12 cellular contexts compared by ENCODE assay signal in the genomic region with DNA sequence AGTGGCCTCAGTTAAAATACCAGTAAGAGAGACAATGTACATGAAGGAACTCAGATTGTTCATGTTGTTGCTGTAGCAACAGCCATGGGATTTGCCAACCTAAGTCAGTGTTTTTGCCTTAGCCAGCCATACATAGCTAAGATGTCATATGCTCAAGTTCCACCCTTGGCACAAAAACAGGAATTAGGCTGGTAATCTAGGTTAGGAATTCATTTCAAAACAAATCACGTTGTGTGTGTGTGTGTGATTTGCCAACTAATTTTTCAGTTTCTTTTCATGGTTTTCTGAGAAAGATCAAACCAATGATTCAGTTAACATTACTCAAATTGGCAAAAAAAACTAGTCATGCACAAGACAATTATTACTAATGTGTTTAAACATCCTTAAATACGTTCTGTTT.
DNase-seq lines count a peak whose midpoint lies in the region; ATAC-seq and TF ChIP-seq lines count a peak whose summit lies in the region.
"Had no signal": no experiment of that assay in that cellular context is flagged by ENCODE, and none has a peak within 500 bp of the region (broad histone marks: within the 10 kb centered on the region; RNA-seq: fewer than 3 reads in every experiment).

No MANE protein-coding gene starts in this region.

- TF ChIP-seq POLR2A in GM18505 (IDR thresholded peaks at IDR 0.05; ENCODE audit: borderline replicate concordance, extremely low read depth, insufficient read depth, insufficient read length): no peak

- no peaks in the 10 kb centered on the region for H3K9me3 Mint-ChIP-seq in stimulated activated effector memory CD8-positive, alpha-beta T cell treated with anti-CD3 and anti-CD28 coated beads, Interleukin-12 subunit alpha, Interleukin-12 subunit beta, amount 100 ng/mL, for 72 hours
- H3K9me3 Mint-ChIP-seq in progenitor cell of endocrine pancreas (ENCODE audit: low read depth): no peaks in the 10 kb centered on the region
- H3K9me3 Mint-ChIP-seq: activated naive CD8-positive, alpha-beta T cell treated with anti-CD3 and anti-CD28 coated beads, Interleukin-2, amount 10 ng/mL, durations not matched to agents 7 days and 5 days had no signal

- H3K9me2 ChIP-seq in PC-3 (replicated peaks; ENCODE audit: low read length) (no peaks in the 10 kb centered on the region), hepatocyte (replicated peaks; ENCODE audit: insufficient read depth) (no peaks in the 10 kb centered on the region)

- H3K4me3 Mint-ChIP-seq in stimulated activated effector memory CD8-positive, alpha-beta T cell treated with anti-CD3 and anti-CD28 coated beads, Interleukin-12 subunit alpha, Interleukin-12 subunit beta, amount 100 ng/mL, for 72 hours: no peak overlapping the region
- no peak overlapping the region for H3K4me3 Mint-ChIP-seq in progenitor cell of endocrine pancreas (ENCODE audit: low read depth)
- H3K4me3 Mint-ChIP-seq: activated naive CD8-positive, alpha-beta T cell treated with anti-CD3 and anti-CD28 coated beads, Interleukin-2, amount 10 ng/mL, durations not matched to agents 7 days and 5 days had no signal

- H2AFZ ChIP-seq in PC-3 (ENCODE audit: low read length): no peak overlapping the region
- H2AFZ ChIP-seq in hepatocyte: no peak overlapping the region

- H3K4me1 Mint-ChIP-seq in stimulated activated effector memory CD8-positive, alpha-beta T cell treated with anti-CD3 and anti-CD28 coated beads, Interleukin-12 subunit alpha, Interleukin-12 subunit beta, amount 100 ng/mL, for 72 hours: no peaks in the 10 kb centered on the region
- peaks cover 1% of the 10 kb centered on the region for H3K4me1 Mint-ChIP-seq in progenitor cell of endocrine pancreas (ENCODE audit: low read depth)
- H3K4me1 Mint-ChIP-seq: activated naive CD8-positive, alpha-beta T cell treated with anti-CD3 and anti-CD28 coated beads, Interleukin-2, amount 10 ng/mL, durations not matched to agents 7 days and 5 days had no signal

- H3K4me1 ChIP-seq in PC-3 (ENCODE audit: insufficient read depth, low read length) (0 out of 2 replicates have a peak, but pooled peaks cover 3% of the 10 kb centered on the region), hepatocyte (ENCODE audit: insufficient read depth) (no peaks in the 10 kb centered on the region)

- H4K20me1 ChIP-seq in PC-3 (ENCODE audit: low read length) (no peaks in the 10 kb centered on the region), hepatocyte (ENCODE audit: insufficient read depth, poor library complexity, severe bottlenecking) (no peaks in the 10 kb centered on the region)

- POLR2A ChIA-PET in PC-3 (lab: Charles Lee; ENCODE audit: unreplicated experiment): no interaction called here

- H3K27ac ChIP-seq in PC-3 (ENCODE audit: low read length) (no peak overlapping the region), hepatocyte (no peak overlapping the region)

- H3K36me3 ChIP-seq in PC-3 (ENCODE audit: low read depth, low read length) (no peaks in the 10 kb centered on the region), hepatocyte (replicated peaks; ENCODE audit: insufficient read depth, low read depth) (no peaks in the 10 kb centered on the region)

- WGBS in hepatocyte (ENCODE audit: low lambda C conversion rate, missing lambda C conversion rate): 68% methylated on average over 2 of the region's 2 CpGs

- H3K4me2 ChIP-seq in PC-3 (ENCODE audit: low read length) (no peak overlapping the region), hepatocyte (no peak overlapping the region)

- no peaks in the 10 kb centered on the region for H3K9me3 ChIP-seq in PC-3 (ENCODE audit: low read length)
- H3K9me3 ChIP-seq in hepatocyte (ENCODE audit: low read depth): no peaks in the 10 kb centered on the region

- DNase-seq in NCI-H82 (lab: John Stamatoyannopoulos, UW) (peak; percentile 10), NCI-H82 treated with DMSO at 0.1 percent for 48 hours (lab: John Stamatoyannopoulos, UW; ENCODE audit: unreplicated experiment) (no peak), PC-3 (peak; percentile 23), fibroblast of gingiva (ENCODE audit: low read depth) (peak; percentile 99), progenitor cell of endocrine pancreas (ENCODE audit: low spot score, unreplicated experiment) (no peak), hepatocyte (ENCODE audit: low spot score) (no peak)
- DNase-seq in stimulated activated effector memory CD8-positive, alpha-beta T cell treated with anti-CD3 and anti-CD28 coated beads, Interleukin-12 subunit alpha, Interleukin-12 subunit beta, amount 100 ng/mL, for 72 hours (ENCODE audit: low spot score in 2 of 2): no peak
- DNase-seq: activated CD8-positive, alpha-beta memory T cell treated with anti-CD3 and anti-CD28 coated beads for 24 hours; activated naive CD8-positive, alpha-beta T cell treated with anti-CD3 and anti-CD28 coated beads, Interleukin-2, amount 10 ng/mL, durations not matched to agents 7 days and 5 days; NCI-H1694 treated with DMSO at 0.1 percent for 48 hours; trophoblast cell had no signal

- H3K27me3 ChIP-seq in PC-3 (ENCODE audit: low read length) (no peaks in the 10 kb centered on the region), hepatocyte (no peaks in the 10 kb centered on the region)

- CTCF ChIA-PET in PC-3 (lab: Charles Lee): no interaction called here

- ATAC-seq in PC-3 (no peak), GM18505 (IDR thresholded peaks at IDR 0.05; ENCODE audit: unreplicated experiment) (no peak)
- peak; percentile 84 for ATAC-seq in stimulated activated effector memory CD8-positive, alpha-beta T cell treated with anti-CD3 and anti-CD28 coated beads, Interleukin-12 subunit alpha, Interleukin-12 subunit beta, amount 100 ng/mL, for 72 hours

- no peaks in the 10 kb centered on the region for H3K79me2 ChIP-seq in PC-3 (ENCODE audit: low read length)
- no peaks in the 10 kb centered on the region for H3K79me2 ChIP-seq in hepatocyte

- H3K4me3 ChIP-seq in PC-3 (ENCODE audit: low read length) (no peak overlapping the region), hepatocyte (no peak overlapping the region)

- H3K27me3 Mint-ChIP-seq in progenitor cell of endocrine pancreas: no peaks in the 10 kb centered on the region

- intact Hi-C loops in PC-3 (cut with micrococcal nuclease): no loop called here

- no peak overlapping the region for H3K9ac ChIP-seq in PC-3 (ENCODE audit: low read length)

- no TSS peak for BruUV-seq in PC-3 (replicated peaks; lab: Mats Ljungman, UMichigan)

- no peaks in the 10 kb centered on the region for H3K36me3 Mint-ChIP-seq in stimulated activated effector memory CD8-positive, alpha-beta T cell treated with anti-CD3 and anti-CD28 coated beads, Interleukin-12 subunit alpha, Interleukin-12 subunit beta, amount 100 ng/mL, for 72 hours
- no peaks in the 10 kb centered on the region for H3K36me3 Mint-ChIP-seq in progenitor cell of endocrine pancreas (ENCODE audit: insufficient read depth)
- H3K36me3 Mint-ChIP-seq: activated naive CD8-positive, alpha-beta T cell treated with anti-CD3 and anti-CD28 coated beads, Interleukin-2, amount 10 ng/mL, durations not matched to agents 7 days and 5 days had no signal

- TF ChIP-seq CTCF in PC-3 (conservative IDR thresholded peaks at IDR 0.05; ENCODE audit: low read depth, low read length): no peak
- no peak for TF ChIP-seq CTCF in progenitor cell of endocrine pancreas (IDR thresholded peaks at IDR 0.05; ENCODE audit: unreplicated experiment)
- TF ChIP-seq CTCF in hepatocyte (IDR thresholded peaks at IDR 0.05; ENCODE audit: poor library complexity): no peak

- H3F3A ChIP-seq in PC-3 (ENCODE audit: low read length, unreplicated experiment): no peaks in the 10 kb centered on the region

- H3K27ac Mint-ChIP-seq in stimulated activated effector memory CD8-positive, alpha-beta T cell treated with anti-CD3 and anti-CD28 coated beads, Interleukin-12 subunit alpha, Interleukin-12 subunit beta, amount 100 ng/mL, for 72 hours: no peak overlapping the region
- no peak overlapping the region for H3K27ac Mint-ChIP-seq in progenitor cell of endocrine pancreas
- H3K27ac Mint-ChIP-seq: activated naive CD8-positive, alpha-beta T cell treated with anti-CD3 and anti-CD28 coated beads, Interleukin-2, amount 10 ng/mL, durations not matched to agents 7 days and 5 days had no signal

Comparison
In these comparisons a context has a peak if more than half of its experiments do, and no peak if none do; other contexts are left out.
1. DNase-seq: peak in NCI-H82 (single experiment), PC-3 (single experiment) and fibroblast of gingiva (single experiment); none in NCI-H82 treated with DMSO at 0.1 percent for 48 hours (single experiment), stimulated activated effector memory CD8-positive, alpha-beta T cell treated with anti-CD3 and anti-CD28 coated beads, Interleukin-12 subunit alpha, Interleukin-12 subunit beta, amount 100 ng/mL, for 72 hours (0 of 2), progenitor cell of endocrine pancreas (single experiment) and hepatocyte (single experiment).